In genomic region chr2:217444932-217445331, GRCh38 we compare ENCODE assay signal across 25 cellular contexts.
DNase-seq lines count a peak whose midpoint lies in the region; ATAC-seq and TF ChIP-seq lines count a peak whose summit lies in the region.
"Had no signal": no experiment of that assay in that cellular context is flagged by ENCODE, and none has a peak within 500 bp of the region (broad histone marks: within the 10 kb centered on the region; RNA-seq: fewer than 3 reads in every experiment).

No MANE protein-coding gene starts in this region.

- H3K36me3 ChIP-seq in esophagus muscularis mucosa: no peaks in the 10 kb centered on the region
- H3K36me3 ChIP-seq: colonic mucosa, SJCRH30, vagina had no signal

- DNase-seq in esophagus muscularis mucosa (ENCODE audit: extremely low spot score): peak; percentile 78
- DNase-seq in NCI-H2171 treated with DMSO at 0.1 percent for 48 hours (lab: John Stamatoyannopoulos, UW): no peak
- no peak for DNase-seq in activated T-cell treated with anti-CD3 and anti-CD28 coated beads, Interleukin-2, amount 50 U/mL, for 72 hours
- DNase-seq: activated CD4-positive, alpha-beta memory T cell treated with anti-CD3 and anti-CD28 coated beads for 36 hours; activated T-cell treated with anti-CD3 and anti-CD28 coated beads, Interleukin-2, amount 50 U/mL, for 1 hour; CD4-positive, alpha-beta memory T cell; colonic mucosa; foreskin fibroblast; HFFc6; naive thymus-derived CD8-positive, alpha-beta T cell; NCI-H146; NCI-H82; PC-3; SJCRH30; stimulated activated CD4-positive, alpha-beta T cell treated with anti-CD3 and anti-CD28 coated beads, Interleukin-2, amount 100 ng/mL, for 48 hours had no signal

- H3K4me1 ChIP-seq in esophagus muscularis mucosa: peaks cover 1 to 9% (median 7%) of the 10 kb centered on the region in 4 donors
- H3K4me1 ChIP-seq: colonic mucosa, SJCRH30, vagina had no signal

- no peaks in the 10 kb centered on the region for H3K27me3 ChIP-seq in esophagus muscularis mucosa
- H3K27me3 ChIP-seq: colonic mucosa, SJCRH30, vagina had no signal

- no peak for TF ChIP-seq CTCF in esophagus muscularis mucosa (IDR thresholded peaks at IDR 0.05)

- no peak for TF ChIP-seq EP300 in esophagus muscularis mucosa (IDR thresholded peaks at IDR 0.05)

- no peaks in the 10 kb centered on the region for H3K36me3 Mint-ChIP-seq in activated T-cell treated with anti-CD3 and anti-CD28 coated beads, Interleukin-2, amount 50 U/mL, for 72 hours (ENCODE audit: insufficient read depth in 2 of 2)
- H3K36me3 Mint-ChIP-seq: activated CD4-positive, alpha-beta memory T cell treated with anti-CD3 and anti-CD28 coated beads for 36 hours; brain had no signal

- no peak overlapping the region for H3K4me3 Mint-ChIP-seq in activated T-cell treated with anti-CD3 and anti-CD28 coated beads, Interleukin-2, amount 50 U/mL, for 72 hours
- H3K4me3 Mint-ChIP-seq: activated CD4-positive, alpha-beta memory T cell treated with anti-CD3 and anti-CD28 coated beads for 36 hours; activated naive CD8-positive, alpha-beta T cell; brain; CD4-positive, alpha-beta memory T cell; HFFc6; memory B cell; naive thymus-derived CD8-positive, alpha-beta T cell had no signal

- H3K4me1 Mint-ChIP-seq in activated T-cell treated with anti-CD3 and anti-CD28 coated beads, Interleukin-2, amount 50 U/mL, for 72 hours (ENCODE audit: low read depth): no peaks in the 10 kb centered on the region
- H3K4me1 Mint-ChIP-seq: CD4-positive, alpha-beta memory T cell; memory B cell had no signal

- peaks cover 0 to 2% of the 10 kb centered on the region in 2 donors for H3K9me3 Mint-ChIP-seq in activated T-cell treated with anti-CD3 and anti-CD28 coated beads, Interleukin-2, amount 50 U/mL, for 72 hours
- H3K9me3 Mint-ChIP-seq: activated CD4-positive, alpha-beta memory T cell treated with anti-CD3 and anti-CD28 coated beads for 36 hours; HFFc6; memory B cell had no signal

- intact Hi-C loops in esophagus muscularis mucosa (cut with DNase I): no loop called here

- no peak overlapping the region for H3K27ac ChIP-seq in esophagus muscularis mucosa (replicated peaks in 1 of 4)
- H3K27ac ChIP-seq: colonic mucosa, SJCRH30, vagina had no signal

- no peaks in the 10 kb centered on the region for H3K9me3 ChIP-seq in esophagus muscularis mucosa
- H3K9me3 ChIP-seq: colonic mucosa, SJCRH30, vagina had no signal

- no peak overlapping the region for H3K4me3 ChIP-seq in esophagus muscularis mucosa
- H3K4me3 ChIP-seq: colonic mucosa, SJCRH30, vagina had no signal

- no peaks in the 10 kb centered on the region for H3K27me3 Mint-ChIP-seq in activated T-cell treated with anti-CD3 and anti-CD28 coated beads, Interleukin-2, amount 50 U/mL, for 72 hours (ENCODE audit: low read depth)
- H3K27me3 Mint-ChIP-seq: activated CD4-positive, alpha-beta memory T cell treated with anti-CD3 and anti-CD28 coated beads for 36 hours; activated naive CD8-positive, alpha-beta T cell; brain; memory B cell; naive thymus-derived CD8-positive, alpha-beta T cell; progenitor cell of endocrine pancreas had no signal

- ATAC-seq in GM18907 (IDR thresholded peaks at IDR 0.05; ENCODE audit: unreplicated experiment) (peak; percentile 48), GM21515 (IDR thresholded peaks at IDR 0.05; ENCODE audit: unreplicated experiment) (peak; percentile 49), HG03103 (IDR thresholded peaks at IDR 0.05; ENCODE audit: low read depth, unreplicated experiment) (peak; percentile 88), HG03521 (IDR thresholded peaks at IDR 0.05; ENCODE audit: unreplicated experiment) (no peak), HG03196 (IDR thresholded peaks at IDR 0.05; ENCODE audit: unreplicated experiment) (no peak)
- ATAC-seq in activated T-cell treated with anti-CD3 and anti-CD28 coated beads, Interleukin-2, amount 50 U/mL, for 72 hours (replicated peaks in 1 of 2): no peak
- ATAC-seq: naive thymus-derived CD8-positive, alpha-beta T cell; PC-3 had no signal

- no peak for TF ChIP-seq POLR2A in esophagus muscularis mucosa (IDR thresholded peaks at IDR 0.05; ENCODE audit: low read depth)

- H3K27ac Mint-ChIP-seq in activated T-cell treated with anti-CD3 and anti-CD28 coated beads, Interleukin-2, amount 50 U/mL, for 72 hours: no peak overlapping the region
- H3K27ac Mint-ChIP-seq: activated CD4-positive, alpha-beta memory T cell treated with anti-CD3 and anti-CD28 coated beads for 36 hours; activated naive CD8-positive, alpha-beta T cell; brain; HFFc6; memory B cell; naive thymus-derived CD8-positive, alpha-beta T cell; progenitor cell of endocrine pancreas had no signal

Comparison
In these comparisons a context has a peak if more than half of its experiments do, and no peak if none do; other contexts are left out.
1. ATAC-seq: peak in GM18907 (single experiment), GM21515 (single experiment) and HG03103 (single experiment); none in activated T-cell treated with anti-CD3 and anti-CD28 coated beads, Interleukin-2, amount 50 U/mL, for 72 hours (0 of 2), HG03521 (single experiment) and HG03196 (single experiment).